8 cellular contexts compared by ENCODE assay signal in genomic region chr16:24014955-24015354, GRCh38.
DNase-seq lines count a peak whose midpoint lies in the region; ATAC-seq, FAIRE-seq and TF ChIP-seq lines count a peak whose summit lies in the region.
"Not testable (repeated sequence)": the region's sequence is repeated elsewhere in the genome, so short reads cannot be mapped to it uniquely, and the experiment has no call there.

No MANE protein-coding gene starts in this region.

- 0 out of 2 replicates have a peak overlapping the region, but pooled peaks have one; percentile 7 for H3K9ac ChIP-seq in KMS-11
- H3K9ac ChIP-seq in SU-DHL-6 (ENCODE audit: low read length); K562 (ENCODE audit: insufficient read depth in 1 of 2, low read depth in 2 of 2, low read length in 2 of 2): not testable (repeated sequence)

- intact Hi-C loops in activated T-helper 2 cell treated with anti-CD3 and anti-CD28 coated beads, Interferon-gamma antibody, Interleukin-2, Interleukin-4, amounts not matched to agents 10 μg/mL and 5 μg/mL and 100 μg/mL, durations not matched to agents 14 hours and 24 hours and 36 hours (cut with micrococcal nuclease) = loop anchor here (5.0 kb wide), 2 partner anchors 63 to 138 kb away; no protein-coding TSS in a partner anchor
- intact Hi-C loops in K562 (cut with micrococcal nuclease) = loop anchor here (5.0 to 10.0 kb wide), 3 partner anchors 113 to 280 kb away; no protein-coding TSS in a partner anchor

- not testable (repeated sequence) for DNase-seq in CD4-positive, CD25-positive, alpha-beta regulatory T cell; activated CD4-positive, alpha-beta T cell treated with anti-CD3 and anti-CD28 coated beads, Interleukin-2, amount 10 ng/mL, durations not matched to agents 7 days and 5 days; activated T-helper 2 cell treated with anti-CD3 and anti-CD28 coated beads, Interferon-gamma antibody, Interleukin-2, Interleukin-4, amounts not matched to agents 10 μg/mL and 5 μg/mL and 100 μg/mL, durations not matched to agents 14 hours and 24 hours and 36 hours (ENCODE audit: low spot score); K562 (ENCODE audit: extremely low read depth in 1 of 4, low spot score in 3 of 4); naive B cell; stimulated activated naive B cell treated with anti-CD40 and anti-IgM and Interleukin-4, amounts not matched to agents 10 μg/mL and 1 μg/mL and 100 μg/mL, for 72 hours

- H3K4me1 ChIP-seq in CD4-positive, CD25-positive, alpha-beta regulatory T cell (ENCODE audit: control insufficient read depth, insufficient read depth, low read length, poor library complexity, severe bottlenecking) = peaks cover 24% of the 10 kb centered on the region
- H3K4me1 ChIP-seq in KMS-11 (ENCODE audit: low read depth, poor library complexity, severe bottlenecking) = peaks cover 20% of the 10 kb centered on the region
- not testable (repeated sequence) for H3K4me1 ChIP-seq in K562 (replicated peaks in 1 of 2; ENCODE audit: control insufficient read depth in 2 of 2, insufficient read depth in 2 of 2, low read length in 2 of 2)

- not testable (repeated sequence) for TF ChIP-seq EP300 in K562 (IDR thresholded peaks at IDR 0.05; ENCODE audit: low read length)

- peak overlapping the region; percentile 57; the same call in 1 of the 2 replicates for H2AFZ ChIP-seq in KMS-11 (ENCODE audit: low read depth)
- not testable (repeated sequence) for H2AFZ ChIP-seq in SU-DHL-6 (ENCODE audit: low read depth, low read length, severe bottlenecking); K562 (ENCODE audit: low read depth, low read length)

- ATAC-seq in CD4-positive, CD25-positive, alpha-beta regulatory T cell (ENCODE audit: low read depth in 2 of 2); K562; naive B cell (ENCODE audit: low read depth in 2 of 2); stimulated activated naive B cell treated with anti-CD40 and anti-IgM and Interleukin-4, amounts not matched to agents 10 μg/mL and 1 μg/mL and 100 μg/mL, for 72 hours (replicated peaks): not testable (repeated sequence)

- H3K4me3 ChIP-seq in CD4-positive, CD25-positive, alpha-beta regulatory T cell (ENCODE audit: low read depth, low read length); KMS-11 (IDR thresholded peaks at IDR 0.05; ENCODE audit: insufficient read depth, low read depth, low read length); SU-DHL-6 (ENCODE audit: insufficient read depth, low read length, poor library complexity, severe bottlenecking); K562: not testable (repeated sequence)

- 81% methylated on average over 7 of the region's 7 CpGs for WGBS in K562 (ENCODE audit: insufficient coverage, low coverage, missing lambda C conversion rate)

- not testable (repeated sequence) for H3K9me3 ChIP-seq in CD4-positive, CD25-positive, alpha-beta regulatory T cell (ENCODE audit: control insufficient read depth in 2 of 2, low read length in 2 of 2); SU-DHL-6 (ENCODE audit: insufficient read depth, low read length); K562 (replicated peaks; ENCODE audit: control insufficient read depth, insufficient read depth, low read depth, low read length)

- not testable (repeated sequence) for H3K27me3 Mint-ChIP-seq in CD4-positive, CD25-positive, alpha-beta regulatory T cell; activated CD4-positive, alpha-beta T cell treated with anti-CD3 and anti-CD28 coated beads, Interleukin-2, amount 10 ng/mL, durations not matched to agents 7 days and 5 days; activated T-helper 2 cell treated with anti-CD3 and anti-CD28 coated beads, Interferon-gamma antibody, Interleukin-2, Interleukin-4, amounts not matched to agents 10 μg/mL and 5 μg/mL and 100 μg/mL, durations not matched to agents 14 hours and 24 hours and 36 hours (ENCODE audit: low read depth); naive B cell; stimulated activated naive B cell treated with anti-CD40 and anti-IgM and Interleukin-4, amounts not matched to agents 10 μg/mL and 1 μg/mL and 100 μg/mL, for 72 hours

- peak overlapping the region in 1 of 4 donors; percentile 22 for H3K4me3 Mint-ChIP-seq in CD4-positive, CD25-positive, alpha-beta regulatory T cell
- H3K4me3 Mint-ChIP-seq in activated CD4-positive, alpha-beta T cell treated with anti-CD3 and anti-CD28 coated beads, Interleukin-2, amount 10 ng/mL, durations not matched to agents 7 days and 5 days; activated T-helper 2 cell treated with anti-CD3 and anti-CD28 coated beads, Interferon-gamma antibody, Interleukin-2, Interleukin-4, amounts not matched to agents 10 μg/mL and 5 μg/mL and 100 μg/mL, durations not matched to agents 14 hours and 24 hours and 36 hours (ENCODE audit: low read depth); stimulated activated naive B cell treated with anti-CD40 and anti-IgM and Interleukin-4, amounts not matched to agents 10 μg/mL and 1 μg/mL and 100 μg/mL, for 72 hours: not testable (repeated sequence)
- peak overlapping the region in 4 of 8 donors; percentile 29 to 67 (median 43) for H3K4me3 Mint-ChIP-seq in naive B cell

- in situ Hi-C loops in K562 (cut with MboI) = loop anchor here (5.0 kb wide), 1 partner anchor 213 kb away; no protein-coding TSS in a partner anchor

- H3F3A ChIP-seq in SU-DHL-6 (ENCODE audit: insufficient read depth) = not testable (repeated sequence)

- peak overlapping the region; percentile 42 to 91 (median 63) for H3K27ac Mint-ChIP-seq in CD4-positive, CD25-positive, alpha-beta regulatory T cell
- H3K27ac Mint-ChIP-seq in activated CD4-positive, alpha-beta T cell treated with anti-CD3 and anti-CD28 coated beads, Interleukin-2, amount 10 ng/mL, durations not matched to agents 7 days and 5 days = peak overlapping the region; percentile 62
- peak overlapping the region; percentile 9 for H3K27ac Mint-ChIP-seq in activated T-helper 2 cell treated with anti-CD3 and anti-CD28 coated beads, Interferon-gamma antibody, Interleukin-2, Interleukin-4, amounts not matched to agents 10 μg/mL and 5 μg/mL and 100 μg/mL, durations not matched to agents 14 hours and 24 hours and 36 hours
- H3K27ac Mint-ChIP-seq in naive B cell = peak overlapping the region; percentile 24 to 96 (median 89)
- H3K27ac Mint-ChIP-seq in stimulated activated naive B cell treated with anti-CD40 and anti-IgM and Interleukin-4, amounts not matched to agents 10 μg/mL and 1 μg/mL and 100 μg/mL, for 72 hours = peak overlapping the region; percentile 82

- TF ChIP-seq CTCF in KMS-11 (conservative IDR thresholded peaks at IDR 0.05; ENCODE audit: low read depth, low read length); SU-DHL-6 (IDR thresholded peaks at IDR 0.05; ENCODE audit: insufficient read depth, low read length, poor library complexity, severe bottlenecking); K562 (IDR thresholded peaks at IDR 0.05 in 2 of 3, conservative IDR thresholded peaks at IDR 0.05 in 1 of 3; ENCODE audit: insufficient read depth in 2 of 3, low read depth in 1 of 3, low read length in 3 of 3): not testable (repeated sequence)

- H3K4me1 Mint-ChIP-seq in CD4-positive, CD25-positive, alpha-beta regulatory T cell = peaks cover 4 to 53% (median 31%) of the 10 kb centered on the region in 4 donors
- H3K4me1 Mint-ChIP-seq in activated CD4-positive, alpha-beta T cell treated with anti-CD3 and anti-CD28 coated beads, Interleukin-2, amount 10 ng/mL, durations not matched to agents 7 days and 5 days = peaks cover 57% of the 10 kb centered on the region
- peaks cover 21% of the 10 kb centered on the region for H3K4me1 Mint-ChIP-seq in activated T-helper 2 cell treated with anti-CD3 and anti-CD28 coated beads, Interferon-gamma antibody, Interleukin-2, Interleukin-4, amounts not matched to agents 10 μg/mL and 5 μg/mL and 100 μg/mL, durations not matched to agents 14 hours and 24 hours and 36 hours (ENCODE audit: low read depth)
- peaks cover 77 to 97% (median 89%) of the 10 kb centered on the region in 3 donors for H3K4me1 Mint-ChIP-seq in naive B cell
- H3K4me1 Mint-ChIP-seq in stimulated activated naive B cell treated with anti-CD40 and anti-IgM and Interleukin-4, amounts not matched to agents 10 μg/mL and 1 μg/mL and 100 μg/mL, for 72 hours = peaks cover 58 to 85% of the 10 kb centered on the region in 2 donors

- CTCF ChIA-PET in activated CD4-positive, alpha-beta T cell treated with anti-CD3 and anti-CD28 coated beads, Interleukin-2, amount 10 ng/mL, durations not matched to agents 7 days and 5 days (lab: Charles Lee) = interaction anchor here (0.9 to 2.8 kb wide), 5 partner anchors 11 to 214 kb away, joined by 3 to 12 read pairs (median 4); no protein-coding TSS in a partner anchor
- CTCF ChIA-PET in K562 (lab: Yijun Ruan, JAX; ENCODE audit: low intra/inter-chr PET ratio) = not testable (repeated sequence)

- H3K27me3 ChIP-seq in CD4-positive, CD25-positive, alpha-beta regulatory T cell (ENCODE audit: control insufficient read depth, insufficient read depth, low read length); KMS-11 (ENCODE audit: insufficient read depth, low read depth); SU-DHL-6 (ENCODE audit: low read length); K562 (ENCODE audit: control insufficient read depth in 2 of 2, insufficient read depth in 2 of 2, low read length in 2 of 2): not testable (repeated sequence)

- not testable (repeated sequence) for H3K9me1 ChIP-seq in K562 (ENCODE audit: control insufficient read depth, insufficient read depth, low read length)

- not testable (repeated sequence) for TF ChIP-seq POLR2A in K562 (conservative IDR thresholded peaks at IDR 0.05)

- H3K9me3 Mint-ChIP-seq in CD4-positive, CD25-positive, alpha-beta regulatory T cell; activated CD4-positive, alpha-beta T cell treated with anti-CD3 and anti-CD28 coated beads, Interleukin-2, amount 10 ng/mL, durations not matched to agents 7 days and 5 days; activated T-helper 2 cell treated with anti-CD3 and anti-CD28 coated beads, Interferon-gamma antibody, Interleukin-2, Interleukin-4, amounts not matched to agents 10 μg/mL and 5 μg/mL and 100 μg/mL, durations not matched to agents 14 hours and 24 hours and 36 hours; naive B cell; stimulated activated naive B cell treated with anti-CD40 and anti-IgM and Interleukin-4, amounts not matched to agents 10 μg/mL and 1 μg/mL and 100 μg/mL, for 72 hours: not testable (repeated sequence)

- H3K36me3 ChIP-seq in CD4-positive, CD25-positive, alpha-beta regulatory T cell (ENCODE audit: control insufficient read depth, insufficient read depth, low read length); KMS-11 (ENCODE audit: insufficient read depth); SU-DHL-6 (ENCODE audit: low read length): not testable (repeated sequence)
- H3K36me3 ChIP-seq in K562 (ENCODE audit: control insufficient read depth, insufficient read depth, low read length) = peaks cover 62% of the 10 kb centered on the region; the same call in 2 of the 3 replicates

- H3K4me2 ChIP-seq in KMS-11 (peak overlapping the region; percentile 38), SU-DHL-6 (ENCODE audit: low read depth, low read length, poor library complexity, severe bottlenecking) (peak overlapping the region; percentile 57)
- not testable (repeated sequence) for H3K4me2 ChIP-seq in K562 (ENCODE audit: insufficient read depth, low read length)

- TF ChIP-seq RAD21 in K562 (CRISPR knock-in tag; conservative IDR thresholded peaks at IDR 0.05 in 1 of 2, IDR thresholded peaks at IDR 0.05 in 1 of 2) = not testable (repeated sequence)

- H3K27ac ChIP-seq in CD4-positive, CD25-positive, alpha-beta regulatory T cell (ENCODE audit: insufficient read depth, low read length, poor library complexity, severe bottlenecking) = peak overlapping the region; percentile 53
- H3K27ac ChIP-seq in KMS-11 = peak overlapping the region; percentile 50
- not testable (repeated sequence) for H3K27ac ChIP-seq in SU-DHL-6 (ENCODE audit: low read depth, low read length); K562 (ENCODE audit: extremely low read depth, low read depth, low read length)

- not testable (repeated sequence) for H3K36me3 Mint-ChIP-seq in CD4-positive, CD25-positive, alpha-beta regulatory T cell; activated CD4-positive, alpha-beta T cell treated with anti-CD3 and anti-CD28 coated beads, Interleukin-2, amount 10 ng/mL, durations not matched to agents 7 days and 5 days (ENCODE audit: low read depth); activated T-helper 2 cell treated with anti-CD3 and anti-CD28 coated beads, Interferon-gamma antibody, Interleukin-2, Interleukin-4, amounts not matched to agents 10 μg/mL and 5 μg/mL and 100 μg/mL, durations not matched to agents 14 hours and 24 hours and 36 hours (ENCODE audit: low read depth)
- peaks cover 8 to 12% of the 10 kb centered on the region in 2 donors for H3K36me3 Mint-ChIP-seq in naive B cell
- peaks cover 20 to 32% of the 10 kb centered on the region in 2 donors for H3K36me3 Mint-ChIP-seq in stimulated activated naive B cell treated with anti-CD40 and anti-IgM and Interleukin-4, amounts not matched to agents 10 μg/mL and 1 μg/mL and 100 μg/mL, for 72 hours

- BruUV-seq in K562 (replicated peaks; lab: Mats Ljungman, UMichigan) = not testable (repeated sequence)

- not testable (repeated sequence) for H3K9me2 ChIP-seq in SU-DHL-6 (replicated peaks; ENCODE audit: insufficient read depth, low read length)

- not testable (repeated sequence) for H4K20me1 ChIP-seq in KMS-11 (ENCODE audit: insufficient read depth); SU-DHL-6 (ENCODE audit: low read depth, low read length); K562 (replicated peaks; ENCODE audit: control insufficient read depth, insufficient read depth, low read length)

- H3K79me2 ChIP-seq in KMS-11 (ENCODE audit: insufficient read depth, low read depth); SU-DHL-6 (ENCODE audit: insufficient read depth, low read length): not testable (repeated sequence)
- peaks cover 39% of the 10 kb centered on the region for H3K79me2 ChIP-seq in K562 (ENCODE audit: control insufficient read depth, insufficient read depth, low read length)

- FAIRE-seq in K562 (lab: Jason Lieb, UNC) = not testable (repeated sequence)

- POLR2A ChIA-PET in activated CD4-positive, alpha-beta T cell treated with anti-CD3 and anti-CD28 coated beads, Interleukin-2, amount 10 ng/mL, durations not matched to agents 7 days and 5 days (lab: Charles Lee) = not testable (repeated sequence)
- POLR2A ChIA-PET in K562 (lab: Yijun Ruan, JAX) = interaction anchor here (0.6 to 1.3 kb wide), 3 partner anchors 10 to 24 kb away, joined by 3 to 4 read pairs (median 4); no protein-coding TSS in a partner anchor

Comparison
In these comparisons a context has a peak if more than half of its experiments do, and no peak if none do; other contexts are left out.
1. H3K27ac Mint-ChIP-seq: peak in every context shown above with its lines; median percentile 89 in naive B cell; 82 in stimulated activated naive B cell treated with anti-CD40 and anti-IgM and Interleukin-4, amounts not matched to agents 10 μg/mL and 1 μg/mL and 100 μg/mL, for 72 hours; 63 in CD4-positive, CD25-positive, alpha-beta regulatory T cell; 62 in activated CD4-positive, alpha-beta T cell treated with anti-CD3 and anti-CD28 coated beads, Interleukin-2, amount 10 ng/mL, durations not matched to agents 7 days and 5 days; 9 in activated T-helper 2 cell treated with anti-CD3 and anti-CD28 coated beads, Interferon-gamma antibody, Interleukin-2, Interleukin-4, amounts not matched to agents 10 μg/mL and 5 μg/mL and 100 μg/mL, durations not matched to agents 14 hours and 24 hours and 36 hours.